In the genomic region with DNA sequence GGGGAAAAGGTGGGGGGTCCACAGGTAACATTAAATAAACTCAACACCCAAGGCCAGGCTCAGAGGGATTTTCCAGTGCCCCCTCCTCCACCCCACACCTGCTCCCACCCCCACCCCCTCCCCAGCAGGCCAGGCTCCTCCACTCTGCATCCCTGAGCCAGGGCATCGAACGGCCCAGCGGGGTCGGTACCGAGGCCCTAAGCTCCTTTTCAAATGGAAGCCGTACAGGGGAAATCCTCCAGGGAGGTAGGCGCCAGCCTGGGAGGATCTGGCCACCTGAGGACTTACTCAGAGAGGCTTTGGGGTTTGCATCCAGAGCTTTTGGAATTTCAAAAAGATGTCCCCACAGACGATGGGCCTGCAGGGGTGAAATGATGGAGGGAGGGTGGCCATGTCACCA, we compare ENCODE assay signal across 2 cellular contexts.
A peak's percentile ranks its signal among the peaks of the same experiment; 100 is the strongest.
TF ChIP-seq lines count a peak whose summit lies in the region.

No MANE protein-coding gene starts in this region.

TF ChIP-seq in GM23338, 12 proteins besides CTCF, POLR2A, EP300 and RAD21:
- TF ChIP-seq, protein P1, sequence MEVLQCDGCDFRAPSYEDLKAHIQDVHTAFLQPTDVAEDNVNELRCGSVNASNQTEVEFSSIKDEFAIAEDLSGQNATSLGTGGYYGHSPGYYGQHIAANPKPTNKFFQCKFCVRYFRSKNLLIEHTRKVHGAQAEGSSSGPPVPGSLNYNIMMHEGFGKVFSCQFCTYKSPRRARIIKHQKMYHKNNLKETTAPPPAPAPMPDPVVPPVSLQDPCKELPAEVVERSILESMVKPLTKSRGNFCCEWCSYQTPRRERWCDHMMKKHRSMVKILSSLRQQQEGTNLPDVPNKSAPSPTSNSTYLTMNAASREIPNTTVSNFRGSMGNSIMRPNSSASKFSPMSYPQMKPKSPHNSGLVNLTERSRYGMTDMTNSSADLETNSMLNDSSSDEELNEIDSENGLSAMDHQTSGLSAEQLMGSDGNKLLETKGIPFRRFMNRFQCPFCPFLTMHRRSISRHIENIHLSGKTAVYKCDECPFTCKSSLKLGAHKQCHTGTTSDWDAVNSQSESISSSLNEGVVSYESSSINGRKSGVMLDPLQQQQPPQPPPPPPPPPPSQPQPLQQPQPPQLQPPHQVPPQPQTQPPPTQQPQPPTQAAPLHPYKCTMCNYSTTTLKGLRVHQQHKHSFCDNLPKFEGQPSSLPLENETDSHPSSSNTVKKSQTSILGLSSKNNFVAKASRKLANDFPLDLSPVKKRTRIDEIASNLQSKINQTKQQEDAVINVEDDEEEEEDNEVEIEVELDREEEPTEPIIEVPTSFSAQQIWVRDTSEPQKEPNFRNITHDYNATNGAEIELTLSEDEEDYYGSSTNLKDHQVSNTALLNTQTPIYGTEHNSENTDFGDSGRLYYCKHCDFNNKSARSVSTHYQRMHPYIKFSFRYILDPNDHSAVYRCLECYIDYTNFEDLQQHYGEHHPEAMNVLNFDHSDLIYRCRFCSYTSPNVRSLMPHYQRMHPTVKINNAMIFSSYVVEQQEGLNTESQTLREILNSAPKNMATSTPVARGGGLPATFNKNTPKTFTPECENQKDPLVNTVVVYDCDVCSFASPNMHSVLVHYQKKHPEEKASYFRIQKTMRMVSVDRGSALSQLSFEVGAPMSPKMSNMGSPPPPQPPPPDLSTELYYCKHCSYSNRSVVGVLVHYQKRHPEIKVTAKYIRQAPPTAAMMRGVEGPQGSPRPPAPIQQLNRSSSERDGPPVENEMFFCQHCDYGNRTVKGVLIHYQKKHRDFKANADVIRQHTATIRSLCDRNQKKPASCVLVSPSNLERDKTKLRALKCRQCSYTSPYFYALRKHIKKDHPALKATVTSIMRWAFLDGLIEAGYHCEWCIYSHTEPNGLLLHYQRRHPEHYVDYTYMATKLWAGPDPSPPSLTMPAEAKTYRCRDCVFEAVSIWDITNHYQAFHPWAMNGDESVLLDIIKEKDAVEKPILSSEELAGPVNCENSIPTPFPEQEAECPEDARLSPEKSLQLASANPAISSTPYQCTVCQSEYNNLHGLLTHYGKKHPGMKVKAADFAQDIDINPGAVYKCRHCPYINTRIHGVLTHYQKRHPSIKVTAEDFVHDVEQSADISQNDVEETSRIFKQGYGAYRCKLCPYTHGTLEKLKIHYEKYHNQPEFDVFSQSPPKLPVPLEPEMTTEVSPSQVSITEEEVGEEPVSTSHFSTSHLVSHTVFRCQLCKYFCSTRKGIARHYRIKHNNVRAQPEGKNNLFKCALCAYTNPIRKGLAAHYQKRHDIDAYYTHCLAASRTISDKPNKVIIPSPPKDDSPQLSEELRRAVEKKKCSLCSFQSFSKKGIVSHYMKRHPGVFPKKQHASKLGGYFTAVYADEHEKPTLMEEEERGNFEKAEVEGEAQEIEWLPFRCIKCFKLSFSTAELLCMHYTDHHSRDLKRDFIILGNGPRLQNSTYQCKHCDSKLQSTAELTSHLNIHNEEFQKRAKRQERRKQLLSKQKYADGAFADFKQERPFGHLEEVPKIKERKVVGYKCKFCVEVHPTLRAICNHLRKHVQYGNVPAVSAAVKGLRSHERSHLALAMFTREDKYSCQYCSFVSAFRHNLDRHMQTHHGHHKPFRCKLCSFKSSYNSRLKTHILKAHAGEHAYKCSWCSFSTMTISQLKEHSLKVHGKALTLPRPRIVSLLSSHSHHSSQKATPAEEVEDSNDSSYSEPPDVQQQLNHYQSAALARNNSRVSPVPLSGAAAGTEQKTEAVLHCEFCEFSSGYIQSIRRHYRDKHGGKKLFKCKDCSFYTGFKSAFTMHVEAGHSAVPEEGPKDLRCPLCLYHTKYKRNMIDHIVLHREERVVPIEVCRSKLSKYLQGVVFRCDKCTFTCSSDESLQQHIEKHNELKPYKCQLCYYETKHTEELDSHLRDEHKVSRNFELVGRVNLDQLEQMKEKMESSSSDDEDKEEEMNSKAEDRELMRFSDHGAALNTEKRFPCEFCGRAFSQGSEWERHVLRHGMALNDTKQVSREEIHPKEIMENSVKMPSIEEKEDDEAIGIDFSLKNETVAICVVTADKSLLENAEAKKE (CRISPR knock-in tag; IDR thresholded peaks at IDR 0.05) = peak; percentile 40; the same call in 1 of the 2 replicates
- TF ChIP-seq, protein P2, sequence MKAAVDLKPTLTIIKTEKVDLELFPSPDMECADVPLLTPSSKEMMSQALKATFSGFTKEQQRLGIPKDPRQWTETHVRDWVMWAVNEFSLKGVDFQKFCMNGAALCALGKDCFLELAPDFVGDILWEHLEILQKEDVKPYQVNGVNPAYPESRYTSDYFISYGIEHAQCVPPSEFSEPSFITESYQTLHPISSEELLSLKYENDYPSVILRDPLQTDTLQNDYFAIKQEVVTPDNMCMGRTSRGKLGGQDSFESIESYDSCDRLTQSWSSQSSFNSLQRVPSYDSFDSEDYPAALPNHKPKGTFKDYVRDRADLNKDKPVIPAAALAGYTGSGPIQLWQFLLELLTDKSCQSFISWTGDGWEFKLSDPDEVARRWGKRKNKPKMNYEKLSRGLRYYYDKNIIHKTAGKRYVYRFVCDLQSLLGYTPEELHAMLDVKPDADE (IDR thresholded peaks at IDR 0.05) = no peak

TF ChIP-seq in WTC11, 78 proteins besides CTCF, POLR2A, EP300 and RAD21:
- TF ChIP-seq ZNF121 (CRISPR knock-in tag; IDR thresholded peaks at IDR 0.05) (peak; percentile 8; the same call in 1 of the 2 replicates), ZNF423 (CRISPR knock-in tag; IDR thresholded peaks at IDR 0.05) (peak; percentile 43), NR2C2 (CRISPR knock-in tag; IDR thresholded peaks at IDR 0.05) (no peak)
- TF ChIP-seq, protein P3, sequence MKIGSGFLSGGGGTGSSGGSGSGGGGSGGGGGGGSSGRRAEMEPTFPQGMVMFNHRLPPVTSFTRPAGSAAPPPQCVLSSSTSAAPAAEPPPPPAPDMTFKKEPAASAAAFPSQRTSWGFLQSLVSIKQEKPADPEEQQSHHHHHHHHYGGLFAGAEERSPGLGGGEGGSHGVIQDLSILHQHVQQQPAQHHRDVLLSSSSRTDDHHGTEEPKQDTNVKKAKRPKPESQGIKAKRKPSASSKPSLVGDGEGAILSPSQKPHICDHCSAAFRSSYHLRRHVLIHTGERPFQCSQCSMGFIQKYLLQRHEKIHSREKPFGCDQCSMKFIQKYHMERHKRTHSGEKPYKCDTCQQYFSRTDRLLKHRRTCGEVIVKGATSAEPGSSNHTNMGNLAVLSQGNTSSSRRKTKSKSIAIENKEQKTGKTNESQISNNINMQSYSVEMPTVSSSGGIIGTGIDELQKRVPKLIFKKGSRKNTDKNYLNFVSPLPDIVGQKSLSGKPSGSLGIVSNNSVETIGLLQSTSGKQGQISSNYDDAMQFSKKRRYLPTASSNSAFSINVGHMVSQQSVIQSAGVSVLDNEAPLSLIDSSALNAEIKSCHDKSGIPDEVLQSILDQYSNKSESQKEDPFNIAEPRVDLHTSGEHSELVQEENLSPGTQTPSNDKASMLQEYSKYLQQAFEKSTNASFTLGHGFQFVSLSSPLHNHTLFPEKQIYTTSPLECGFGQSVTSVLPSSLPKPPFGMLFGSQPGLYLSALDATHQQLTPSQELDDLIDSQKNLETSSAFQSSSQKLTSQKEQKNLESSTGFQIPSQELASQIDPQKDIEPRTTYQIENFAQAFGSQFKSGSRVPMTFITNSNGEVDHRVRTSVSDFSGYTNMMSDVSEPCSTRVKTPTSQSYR (CRISPR knock-in tag; IDR thresholded peaks at IDR 0.05) = peak; percentile 30; the same call in 1 of the 2 replicates
- TF ChIP-seq, protein P4, sequence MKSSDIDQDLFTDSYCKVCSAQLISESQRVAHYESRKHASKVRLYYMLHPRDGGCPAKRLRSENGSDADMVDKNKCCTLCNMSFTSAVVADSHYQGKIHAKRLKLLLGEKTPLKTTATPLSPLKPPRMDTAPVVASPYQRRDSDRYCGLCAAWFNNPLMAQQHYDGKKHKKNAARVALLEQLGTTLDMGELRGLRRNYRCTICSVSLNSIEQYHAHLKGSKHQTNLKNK (CRISPR knock-in tag; IDR thresholded peaks at IDR 0.05) = no peak
